In genomic region chr2:9281145-9281544, GRCh38 we compare ENCODE assay signal across 2 cellular contexts.
TF ChIP-seq lines count a peak whose summit lies in the region.

No MANE protein-coding gene starts in this region.

TF ChIP-seq in GM23338, 12 proteins besides CTCF, POLR2A, EP300 and RAD21 (continued from another document):
- TF ChIP-seq ZNF462 (CRISPR knock-in tag; IDR thresholded peaks at IDR 0.05) (no peak), ETS1 (IDR thresholded peaks at IDR 0.05) (no peak), NANOG (IDR thresholded peaks at IDR 0.05; ENCODE audit: borderline replicate concordance) (no peak), CREB1 (CRISPR knock-in tag; IDR thresholded peaks at IDR 0.05; ENCODE audit: low read depth) (no peak), ZNF114 (CRISPR knock-in tag; IDR thresholded peaks at IDR 0.05) (no peak), EZH2 (IDR thresholded peaks at IDR 0.05; ENCODE audit: low read depth, unreplicated experiment) (no peak), STAT1 (IDR thresholded peaks at IDR 0.05; ENCODE audit: unreplicated experiment) (no peak), POLR2AphosphoS5 (IDR thresholded peaks at IDR 0.05; ENCODE audit: low read depth) (no peak), EZH2phosphoT487 (IDR thresholded peaks at IDR 0.05; ENCODE audit: unreplicated experiment) (no peak), JUNB (IDR thresholded peaks at IDR 0.05; ENCODE audit: unreplicated experiment) (no peak), ZNF331 (CRISPR knock-in tag; IDR thresholded peaks at IDR 0.05; ENCODE audit: low read depth) (no peak)

TF ChIP-seq in WTC11, 78 proteins besides CTCF, POLR2A, EP300 and RAD21 (continued from another document):
- TF ChIP-seq USF2 (CRISPR knock-in tag; IDR thresholded peaks at IDR 0.05) (no peak), NFATC4 (CRISPR knock-in tag; IDR thresholded peaks at IDR 0.05) (no peak), ZNF317 (CRISPR knock-in tag; IDR thresholded peaks at IDR 0.05; ENCODE audit: borderline replicate concordance, low read depth) (no peak), ATF6 (CRISPR knock-in tag; IDR thresholded peaks at IDR 0.05) (no peak)
TF ChIP-seq in WTC11: peak in this region for 0.
